8 cellular contexts compared by ENCODE assay signal in genomic region chr15:38252481-38253311, GRCh38. TPM values are rescaled to one million over a fixed set of nuclear protein-coding genes. Genes with fewer than 3 reads are reported as not detected.
DNase-seq lines count a peak whose midpoint lies in the region; ATAC-seq and TF ChIP-seq lines count a peak whose summit lies in the region.

TSS of gene SPRED1 (plus strand) at chr15:38252836. CDS start at chr15:38253186, 350 bp downstream.

- peak; percentile 28 for ATAC-seq in HG02938 (IDR thresholded peaks at IDR 0.05; ENCODE audit: unreplicated experiment)
- peak; percentile 73 to 84 for ATAC-seq in left cardiac atrium

- H3K9ac ChIP-seq in parathyroid adenoma, result peak within 1 kb of the TSS; percentile 76

- H3K36me3 ChIP-seq in parathyroid adenoma (ENCODE audit: control insufficient read depth, insufficient read depth, low read length), result no peaks in the 10 kb centered on the region

- no peaks in the 10 kb centered on the region for H3K4me1 ChIP-seq in parathyroid adenoma

- H3K79me2 ChIP-seq in parathyroid adenoma, result no peaks in the 10 kb centered on the region

- H2AFZ ChIP-seq in parathyroid adenoma, result peak within 1 kb of the TSS; percentile 94

- no peaks in the 10 kb centered on the region for H3K9me3 ChIP-seq in parathyroid adenoma (ENCODE audit: control insufficient read depth, low read length)

- WGBS in adipose tissue, 3 donors, result 0 to 1% (median 0%) methylated on average over 56 to 73 of the region's 73 CpGs

- peak within 1 kb of the TSS; percentile 79 for H3K27ac ChIP-seq in adipose tissue (ENCODE audit: low read depth, low read length)
- H3K27ac ChIP-seq in parathyroid adenoma, result peak within 1 kb of the TSS; percentile 95

- peak within 1 kb of the TSS; percentile 71 for H3K4me2 ChIP-seq in parathyroid adenoma (ENCODE audit: low read length)

- peak within 1 kb of the TSS; percentile 74 for H3K4me3 ChIP-seq in parathyroid adenoma (ENCODE audit: low read depth, low read length)

- H3K27me3 ChIP-seq in parathyroid adenoma (ENCODE audit: control insufficient read depth, insufficient read depth, low read length), result no peaks in the 10 kb centered on the region

- intact Hi-C loops in left cardiac atrium (cut with DNase I), result loop anchor here (5.0 to 10.0 kb wide), 3 partner anchors 52 to 180 kb away; no protein-coding TSS in a partner anchor

- DNase-seq in SKM-1 treated with dmso at 0.1 percent for 144 hours (lab: John Stamatoyannopoulos, UW; ENCODE audit: unreplicated experiment) (peak; percentile 42), SKM-1 (lab: John Stamatoyannopoulos, UW; ENCODE audit: unreplicated experiment) (no peak), left cardiac atrium (peak; percentile 84), NCI-H1436 (lab: John Stamatoyannopoulos, UW) (no peak)

- no peak for TF ChIP-seq CTCF in parathyroid adenoma (IDR thresholded peaks at IDR 0.05)

TF ChIP-seq in PFSK-1, 5 proteins besides CTCF, POLR2A, EP300 and RAD21:
- peak; percentile 1 for TF ChIP-seq FOXP2 (optimal IDR thresholded peaks at IDR 0.05; ENCODE audit: borderline replicate concordance, extremely low read depth, extremely low read length, insufficient read depth)
- no peak; the same call in 1 of the 2 replicates for TF ChIP-seq SIN3A (IDR thresholded peaks at IDR 0.05; ENCODE audit: borderline replicate concordance, insufficient read depth, low read length)
TF ChIP-seq in PFSK-1: peak in this region for 1.

RNA-seq across cellular contexts. Expression of gene SPRED1, which starts in this region (rescaled TPM):
- polyA plus RNA-seq in PFSK-1 (2012; ENCODE audit: insufficient read length, low read depth), result 56.1 TPM
- polyA plus RNA-seq in adipose tissue, result 10 to 100 TPM in 2 of 3 donors, 1 to 10 TPM in 1; 1.5 to 15.0 (median 10.9) TPM
- 10 to 100 TPM; 16.1 to 19.9 TPM for total RNA-seq in left cardiac atrium

Comparison
In these comparisons a context has a peak if more than half of its experiments do, and no peak if none do; other contexts are left out.
1. DNase-seq: peak in SKM-1 treated with dmso at 0.1 percent for 144 hours (single experiment) and left cardiac atrium (single experiment); none in SKM-1 (single experiment) and NCI-H1436 (single experiment).